25 cellular contexts compared by ENCODE assay signal in genomic region chr2:119247844-119248271, GRCh38. TPM values are rescaled to one million over a fixed set of nuclear protein-coding genes. Genes with fewer than 3 reads are reported as not detected.
DNase-seq lines count a peak whose midpoint lies in the region; ATAC-seq, FAIRE-seq and TF ChIP-seq lines count a peak whose summit lies in the region.
"Had no signal": no experiment of that assay in that cellular context is flagged by ENCODE, and none has a peak within 500 bp of the region (broad histone marks: within the 10 kb centered on the region; RNA-seq: fewer than 3 reads in every experiment).

No MANE protein-coding gene starts in this region.

- peak overlapping the region in 1 of 2 experiments; percentile 27 for H2BK12ac ChIP-seq in mesenchymal stem cell (ENCODE audit: low read length in 2 of 2)

- peaks cover 30% of the 10 kb centered on the region for H3K4me1 Mint-ChIP-seq in astrocyte (ENCODE audit: low read depth, unreplicated experiment)
- peaks cover 1% of the 10 kb centered on the region for H3K4me1 Mint-ChIP-seq in activated T-helper 2 cell treated with anti-CD3 and anti-CD28 coated beads, Interferon-gamma antibody, Interleukin-2, Interleukin-4, amounts not matched to agents 10 μg/mL and 5 μg/mL and 100 μg/mL, durations not matched to agents 14 hours and 24 hours and 36 hours (ENCODE audit: low read depth)

- FAIRE-seq in astrocyte (lab: Jason Lieb, UNC): no peak
- FAIRE-seq: GM12892, GM18507, RCC 7860 had no signal

- peak overlapping the region in 1 of 2 experiments; percentile 11 for H3K4ac ChIP-seq in mesenchymal stem cell (ENCODE audit: low read depth in 1 of 2, low read length in 2 of 2)

- intact Hi-C loops in activated T-helper 2 cell treated with anti-CD3 and anti-CD28 coated beads, Interferon-gamma antibody, Interleukin-2, Interleukin-4, amounts not matched to agents 10 μg/mL and 5 μg/mL and 100 μg/mL, durations not matched to agents 14 hours and 24 hours and 36 hours (cut with micrococcal nuclease): no loop called here

- peaks cover 2% of the 10 kb centered on the region for H3K9me3 Mint-ChIP-seq in astrocyte (ENCODE audit: unreplicated experiment)
- H3K9me3 Mint-ChIP-seq in activated T-helper 2 cell treated with anti-CD3 and anti-CD28 coated beads, Interferon-gamma antibody, Interleukin-2, Interleukin-4, amounts not matched to agents 10 μg/mL and 5 μg/mL and 100 μg/mL, durations not matched to agents 14 hours and 24 hours and 36 hours: no peaks in the 10 kb centered on the region
- H3K9me3 Mint-ChIP-seq: H9 had no signal

- no peak overlapping the region for H2BK15ac ChIP-seq in mesenchymal stem cell (ENCODE audit: low read depth, poor library complexity, severe bottlenecking)

- H3K9me3 ChIP-seq in astrocyte (ENCODE audit: insufficient read depth, low read depth, low read length) (peaks cover 3% of the 10 kb centered on the region), mesenchymal stem cell (ENCODE audit: control insufficient read depth, low read length) (peaks cover 9% of the 10 kb centered on the region), upper lobe of left lung (peaks cover 0 to 6% (median 0%) of the 10 kb centered on the region in 4 donors)

- H3K4me2 ChIP-seq in astrocyte (ENCODE audit: low read length): peak overlapping the region; percentile 72
- H3K4me2 ChIP-seq in mesenchymal stem cell (ENCODE audit: low read length, poor library complexity, severe bottlenecking): no peak overlapping the region

- H3K27me3 ChIP-seq in astrocyte (ENCODE audit: insufficient read depth, low read length): no peaks in the 10 kb centered on the region
- no peaks in the 10 kb centered on the region for H3K27me3 ChIP-seq in mesenchymal stem cell (ENCODE audit: control insufficient read depth in 1 of 2, insufficient read depth in 1 of 2, low read length in 2 of 2)
- no peaks in the 10 kb centered on the region for H3K27me3 ChIP-seq in upper lobe of left lung

- H4K20me1 ChIP-seq in astrocyte (ENCODE audit: insufficient read depth, low read length): no peaks in the 10 kb centered on the region

- no peak overlapping the region for H2AFZ ChIP-seq in astrocyte (ENCODE audit: low read depth, low read length)
- H2AFZ ChIP-seq in mesenchymal stem cell (ENCODE audit: low read depth, low read length): no peak overlapping the region

- peaks cover 9% of the 10 kb centered on the region for H3K36me3 ChIP-seq in astrocyte (ENCODE audit: insufficient read depth, low read length)
- H3K36me3 ChIP-seq in mesenchymal stem cell (ENCODE audit: control insufficient read depth in 1 of 2, insufficient read depth in 2 of 2, low read depth in 1 of 2, low read length in 2 of 2): peaks cover 52 to 67% of the 10 kb centered on the region in 2 experiments
- H3K36me3 ChIP-seq in upper lobe of left lung: peaks cover 0 to 18% (median 10%) of the 10 kb centered on the region in 4 donors

- no peak overlapping the region for H2BK5ac ChIP-seq in mesenchymal stem cell (ENCODE audit: low read depth, low read length, poor library complexity, severe bottlenecking)

- TF ChIP-seq POLR2A in upper lobe of left lung (IDR thresholded peaks at IDR 0.05): no peak

- no peak overlapping the region for H3K9ac ChIP-seq in astrocyte (ENCODE audit: low read length)
- no peak overlapping the region for H3K9ac ChIP-seq in mesenchymal stem cell (ENCODE audit: low read length)

- H3K14ac ChIP-seq in mesenchymal stem cell (ENCODE audit: low read length in 2 of 2): peak overlapping the region in 1 of 2 experiments; percentile 41

- no peak for TF ChIP-seq EP300 in upper lobe of left lung (IDR thresholded peaks at IDR 0.05)

- H3K4me3 Mint-ChIP-seq in astrocyte (ENCODE audit: unreplicated experiment): no peak overlapping the region
- no peak overlapping the region for H3K4me3 Mint-ChIP-seq in activated T-helper 2 cell treated with anti-CD3 and anti-CD28 coated beads, Interferon-gamma antibody, Interleukin-2, Interleukin-4, amounts not matched to agents 10 μg/mL and 5 μg/mL and 100 μg/mL, durations not matched to agents 14 hours and 24 hours and 36 hours (ENCODE audit: low read depth)

- H4K91ac ChIP-seq in mesenchymal stem cell (ENCODE audit: low read length): peak overlapping the region; percentile 57

- H3K4me1 ChIP-seq in astrocyte (ENCODE audit: insufficient read depth, low read length) (peaks cover 32% of the 10 kb centered on the region), mesenchymal stem cell (ENCODE audit: control insufficient read depth, insufficient read depth, low read depth, low read length) (peaks cover 45% of the 10 kb centered on the region), upper lobe of left lung (peaks cover 0 to 4% (median 0%) of the 10 kb centered on the region in 4 donors)

- no peak overlapping the region for H2AK5ac ChIP-seq in mesenchymal stem cell (ENCODE audit: low read length, severe bottlenecking)

- peak overlapping the region in 1 of 2 experiments; percentile 76 for H3K18ac ChIP-seq in mesenchymal stem cell (ENCODE audit: low read depth in 1 of 2, low read length in 2 of 2)

- peaks cover 55% of the 10 kb centered on the region for H3K79me1 ChIP-seq in mesenchymal stem cell (replicated peaks; ENCODE audit: low read length, poor library complexity, severe bottlenecking)

- H3K23ac ChIP-seq in mesenchymal stem cell (ENCODE audit: low read length in 2 of 2): no peak overlapping the region

- TF ChIP-seq CTCF in astrocyte (IDR thresholded peaks at IDR 0.05; ENCODE audit: insufficient read depth, low read depth, low read length) (no peak), upper lobe of left lung (IDR thresholded peaks at IDR 0.05) (no peak)

- H3K27ac Mint-ChIP-seq in astrocyte (ENCODE audit: unreplicated experiment): no peak overlapping the region
- H3K27ac Mint-ChIP-seq in activated T-helper 2 cell treated with anti-CD3 and anti-CD28 coated beads, Interferon-gamma antibody, Interleukin-2, Interleukin-4, amounts not matched to agents 10 μg/mL and 5 μg/mL and 100 μg/mL, durations not matched to agents 14 hours and 24 hours and 36 hours: no peak overlapping the region

- H4K8ac ChIP-seq in mesenchymal stem cell (ENCODE audit: low read length): no peak overlapping the region

- H3K27me3 Mint-ChIP-seq in astrocyte (ENCODE audit: low read depth, unreplicated experiment): no peaks in the 10 kb centered on the region
- H3K27me3 Mint-ChIP-seq in activated T-helper 2 cell treated with anti-CD3 and anti-CD28 coated beads, Interferon-gamma antibody, Interleukin-2, Interleukin-4, amounts not matched to agents 10 μg/mL and 5 μg/mL and 100 μg/mL, durations not matched to agents 14 hours and 24 hours and 36 hours (ENCODE audit: low read depth): no peaks in the 10 kb centered on the region

- WGBS in mesenchymal stem cell: 98% methylated on average over 29 of the region's 29 CpGs
- 95% methylated on average over 24 to 27 of the region's 29 CpGs for WGBS in upper lobe of left lung, 2 donors

- no peak overlapping the region for H2BK120ac ChIP-seq in mesenchymal stem cell (ENCODE audit: low read depth, low read length)

- peaks cover 10% of the 10 kb centered on the region for H3K79me2 ChIP-seq in astrocyte (ENCODE audit: insufficient read depth, low read length)

- peaks cover 28% of the 10 kb centered on the region for H3K36me3 Mint-ChIP-seq in astrocyte (ENCODE audit: low read depth, unreplicated experiment)
- no peaks in the 10 kb centered on the region for H3K36me3 Mint-ChIP-seq in activated T-helper 2 cell treated with anti-CD3 and anti-CD28 coated beads, Interferon-gamma antibody, Interleukin-2, Interleukin-4, amounts not matched to agents 10 μg/mL and 5 μg/mL and 100 μg/mL, durations not matched to agents 14 hours and 24 hours and 36 hours (ENCODE audit: low read depth)

- H3K4me3 ChIP-seq in astrocyte (ENCODE audit: insufficient read depth, low read depth, low read length): no peak overlapping the region
- H3K4me3 ChIP-seq in mesenchymal stem cell (ENCODE audit: insufficient read depth in 1 of 2, low read depth in 1 of 2, low read length in 2 of 2): no peak overlapping the region
- no peak overlapping the region for H3K4me3 ChIP-seq in upper lobe of left lung

- H3K27ac ChIP-seq in astrocyte (ENCODE audit: low read depth, low read length) (no peak overlapping the region), mesenchymal stem cell (ENCODE audit: low read length, poor library complexity, severe bottlenecking) (no peak overlapping the region), upper lobe of left lung (no peak overlapping the region)
- H3K27ac ChIP-seq: 22Rv1, C4-2B, HL-60 had no signal

- ATAC-seq in upper lobe of left lung (ENCODE audit: low FRiP score in 2 of 2): no peak
- no peak for ATAC-seq in activated CD4-positive, CD25-positive, alpha-beta regulatory T cell treated with anti-CD3 and anti-CD28 coated beads, Interleukin-2, amount 50 U/mL, for 24 hours

- DNase-seq in activated effector memory CD4-positive, alpha-beta T cell treated with anti-CD3 and anti-CD28 coated beads, Interleukin-2, amount 50 U/mL, for 16 hours: peak; percentile 43
- DNase-seq in activated effector memory CD4-positive, alpha-beta T cell treated with Interleukin-2 at 50 U/mL for 16 hours: no peak
- DNase-seq in astrocyte (ENCODE audit: low read depth) (no peak), mesenchymal stem cell (no peak), upper lobe of left lung (peak; percentile 19 to 81), kidney tubule cell (ENCODE audit: low spot score) (no peak)
- no peak for DNase-seq in activated T-helper 2 cell treated with anti-CD3 and anti-CD28 coated beads, Interferon-gamma antibody, Interleukin-2, Interleukin-4, amounts not matched to agents 10 μg/mL and 5 μg/mL and 100 μg/mL, durations not matched to agents 14 hours and 24 hours and 36 hours (ENCODE audit: low spot score)
- DNase-seq: AML-193; DMS79; Kasumi-1; NCI-H1092 treated with DMSO at 0.1 percent for 48 hours; NCI-H2081; NCI-H2171 treated with DMSO at 0.1 percent for 48 hours; NCI-H446 treated with DMSO at 0.1 percent for 48 hours; NK-92 treated with Interleukin-12 subunit alpha and Interleukin-12 subunit beta, amount 100 ng/mL, for 24 hours; Right ventricle myocardium superior had no signal

RNA-seq across cellular contexts. Expression of gene STEAP3, which starts 24.2 kb away (rescaled TPM):
- 38.8 and 43.1 TPM in 2 replicates for total RNA-seq in astrocyte
- 25.2 TPM for polyA plus RNA-seq in mesenchymal stem cell (2013, experiment 1 of 2)
- polyA plus RNA-seq in mesenchymal stem cell (2013, experiment 2 of 2): 25.9 TPM
- 10 to 100 TPM; 18.1 to 26.6 (median 22.4) TPM for total RNA-seq in upper lobe of left lung
- total RNA-seq in activated T-helper 2 cell treated with anti-CD3 and anti-CD28 coated beads, Interferon-gamma antibody, Interleukin-2, Interleukin-4, amounts not matched to agents 10 μg/mL and 5 μg/mL and 100 μg/mL, durations not matched to agents 14 hours and 24 hours and 36 hours: 0.55 and 0.78 TPM in 2 replicates
- total RNA-seq: OCI-LY7 had no signal

Comparison
In these comparisons a context has a peak if more than half of its experiments do, and no peak if none do; other contexts are left out.
1. DNase-seq: peak in activated effector memory CD4-positive, alpha-beta T cell treated with anti-CD3 and anti-CD28 coated beads, Interleukin-2, amount 50 U/mL, for 16 hours (single experiment) and upper lobe of left lung (2 of 2); none in activated effector memory CD4-positive, alpha-beta T cell treated with Interleukin-2 at 50 U/mL for 16 hours (single experiment), astrocyte (single experiment), mesenchymal stem cell (single experiment), activated T-helper 2 cell treated with anti-CD3 and anti-CD28 coated beads, Interferon-gamma antibody, Interleukin-2, Interleukin-4, amounts not matched to agents 10 μg/mL and 5 μg/mL and 100 μg/mL, durations not matched to agents 14 hours and 24 hours and 36 hours (single experiment) and kidney tubule cell (single experiment).
2. RNA of gene STEAP3, which starts 24.2 kb away (total RNA-seq): 38.8 to 43.1 TPM in astrocyte and 18.1 to 26.6 TPM in upper lobe of left lung; 0.55 to 0.78 TPM in activated T-helper 2 cell treated with anti-CD3 and anti-CD28 coated beads, Interferon-gamma antibody, Interleukin-2, Interleukin-4, amounts not matched to agents 10 μg/mL and 5 μg/mL and 100 μg/mL, durations not matched to agents 14 hours and 24 hours and 36 hours; every median in the first group is over 10 times any median in the second.